In genomic region chr21:35328856-35329455, GRCh38 we compare ENCODE assay signal across 1 cellular context.
TF ChIP-seq lines count a peak whose summit lies in the region.

No MANE protein-coding gene starts in this region.

TF ChIP-seq in IMR-90, 13 proteins besides CTCF, POLR2A, EP300 and RAD21 (continued from another document):
- TF ChIP-seq CEBPB (IDR thresholded peaks at IDR 0.05; ENCODE audit: low read depth, low read length) (no peak), MAZ (IDR thresholded peaks at IDR 0.05; ENCODE audit: borderline replicate concordance, low read depth, low read length) (no peak)
